ENCODE assay signal across 17 cellular contexts in the genomic region with DNA sequence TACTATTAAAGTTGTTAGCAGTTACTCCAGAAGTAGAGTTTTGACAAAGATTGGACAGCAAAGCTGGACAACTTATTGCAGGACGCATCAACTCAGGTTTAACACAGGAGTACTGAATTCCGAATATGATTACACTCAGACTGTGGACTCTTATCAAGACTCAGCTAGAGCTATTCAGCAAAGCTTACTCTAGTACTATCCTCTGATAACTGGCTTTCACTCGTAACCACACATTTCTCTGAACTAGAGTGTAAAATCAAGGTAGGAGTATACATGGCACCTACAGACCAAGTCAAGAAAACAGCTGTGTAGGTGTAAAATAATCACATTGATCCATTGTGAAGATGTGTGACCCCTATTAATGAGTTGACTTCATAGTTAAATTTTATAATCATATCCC.
DNase-seq lines count a peak whose midpoint lies in the region; ATAC-seq and TF ChIP-seq lines count a peak whose summit lies in the region.
"Had no signal": no experiment of that assay in that cellular context is flagged by ENCODE, and none has a peak within 500 bp of the region (broad histone marks: within the 10 kb centered on the region; RNA-seq: fewer than 3 reads in every experiment).

No MANE protein-coding gene starts in this region.

- no peak overlapping the region for H2BK5ac ChIP-seq in mesendoderm (ENCODE audit: low read length)

- no peaks in the 10 kb centered on the region for H3K27me3 ChIP-seq in GM23338 (ENCODE audit: insufficient read depth)
- no peaks in the 10 kb centered on the region for H3K27me3 ChIP-seq in OCI-LY3 (ENCODE audit: low read depth, low read length)
- H3K27me3 ChIP-seq in mesendoderm (ENCODE audit: insufficient read depth, low read length, poor library complexity), result no peaks in the 10 kb centered on the region
- H3K27me3 ChIP-seq: BLaER1 treated with 17β-estradiol and CSF1 and Interleukin-3, amounts not matched to agents 10 nM and 100 nM had no signal

- H4K5ac ChIP-seq in mesendoderm (ENCODE audit: low read length), result peak overlapping the region; percentile 12

- no peak overlapping the region for H3K27ac ChIP-seq in GM23338 (ENCODE audit: low read depth)
- no peak overlapping the region for H3K27ac ChIP-seq in OCI-LY3 (ENCODE audit: low read length)
- H3K27ac ChIP-seq in mesendoderm (ENCODE audit: low read depth, low read length), result no peak overlapping the region
- H3K27ac ChIP-seq: 22Rv1; A549; BLaER1 treated with 17β-estradiol and CSF1 and Interleukin-3, amounts not matched to agents 10 nM and 100 nM; C4-2B had no signal

- no peak for ATAC-seq in GM23338
- no peak for ATAC-seq in HG02623 (IDR thresholded peaks at IDR 0.05; ENCODE audit: unreplicated experiment)
- ATAC-seq: A549; CD8-positive, alpha-beta T cell had no signal

- H2BK120ac ChIP-seq in mesendoderm (ENCODE audit: low read depth, low read length), result no peak overlapping the region

- H3K27me3 Mint-ChIP-seq in GM23338 (ENCODE audit: insufficient read depth, low read depth, poor library complexity), result peaks cover 1% of the 10 kb centered on the region
- no peaks in the 10 kb centered on the region for H3K27me3 Mint-ChIP-seq in activated naive CD4-positive, alpha-beta T cell treated with anti-CD3 and anti-CD28 coated beads, Interleukin-2, amount 10 ng/mL, durations not matched to agents 7 days and 5 days
- H3K27me3 Mint-ChIP-seq: B cell; CD4-positive, alpha-beta T cell had no signal

- H3K27ac Mint-ChIP-seq in GM23338, result no peak overlapping the region
- H3K27ac Mint-ChIP-seq in activated naive CD4-positive, alpha-beta T cell treated with anti-CD3 and anti-CD28 coated beads, Interleukin-2, amount 10 ng/mL, durations not matched to agents 7 days and 5 days, result no peak overlapping the region
- H3K27ac Mint-ChIP-seq: B cell; CD4-positive, alpha-beta T cell; CD8-positive, alpha-beta T cell had no signal

- H3K36me3 Mint-ChIP-seq in GM23338 (ENCODE audit: low read depth), result no peaks in the 10 kb centered on the region
- no peaks in the 10 kb centered on the region for H3K36me3 Mint-ChIP-seq in activated naive CD4-positive, alpha-beta T cell treated with anti-CD3 and anti-CD28 coated beads, Interleukin-2, amount 10 ng/mL, durations not matched to agents 7 days and 5 days
- H3K36me3 Mint-ChIP-seq: CD8-positive, alpha-beta T cell had no signal

- H3K4me1 ChIP-seq in GM23338 (ENCODE audit: insufficient read depth) (peaks cover 9% of the 10 kb centered on the region), OCI-LY3 (ENCODE audit: low read length) (no peaks in the 10 kb centered on the region), mesendoderm (ENCODE audit: control insufficient read depth, low read depth, low read length) (no peaks in the 10 kb centered on the region)
- H3K4me1 ChIP-seq: A549, Caco-2 had no signal

- no CpG with 5 or more reads among the region's 3 CpGs for WGBS in mesendoderm (ENCODE audit: extremely low coverage, insufficient coverage, low lambda C conversion rate)

- H3K36me3 ChIP-seq in GM23338 (ENCODE audit: insufficient read depth) (no peaks in the 10 kb centered on the region), OCI-LY3 (replicated peaks; ENCODE audit: low read depth, low read length) (no peaks in the 10 kb centered on the region), mesendoderm (ENCODE audit: control insufficient read depth, insufficient read depth, low read length) (no peaks in the 10 kb centered on the region)
- H3K36me3 ChIP-seq: BLaER1 treated with 17β-estradiol and CSF1 and Interleukin-3, amounts not matched to agents 10 nM and 100 nM had no signal

- no peak overlapping the region for H3K23ac ChIP-seq in mesendoderm (ENCODE audit: low read length)

- DNase-seq in GM23338 (ENCODE audit: low spot score) (no peak), mesendoderm (no peak)
- no peak for DNase-seq in activated naive CD4-positive, alpha-beta T cell treated with anti-CD3 and anti-CD28 coated beads, Interleukin-2, amount 10 ng/mL, durations not matched to agents 7 days and 5 days
- DNase-seq: AML-193; Caco-2; Calu3; CD4-positive, alpha-beta T cell; CD8-positive, alpha-beta T cell; DMS79 treated with DMSO at 0.1 percent for 48 hours; GF-D8 had no signal

- no peaks in the 10 kb centered on the region for H4K20me1 ChIP-seq in GM23338 (replicated peaks; ENCODE audit: insufficient read depth)
- H4K20me1 ChIP-seq in OCI-LY3 (ENCODE audit: insufficient read depth, low read length), result no peaks in the 10 kb centered on the region
- H4K20me1 ChIP-seq: BLaER1 treated with 17β-estradiol and CSF1 and Interleukin-3, amounts not matched to agents 10 nM and 100 nM had no signal

- H3K4me1 Mint-ChIP-seq in GM23338, result peaks cover 4% of the 10 kb centered on the region; the same call in 1 of the 3 replicates
- no peaks in the 10 kb centered on the region for H3K4me1 Mint-ChIP-seq in activated naive CD4-positive, alpha-beta T cell treated with anti-CD3 and anti-CD28 coated beads, Interleukin-2, amount 10 ng/mL, durations not matched to agents 7 days and 5 days
- H3K4me1 Mint-ChIP-seq: B cell had no signal

- no peak overlapping the region for H3K18ac ChIP-seq in mesendoderm (ENCODE audit: low read length)

- H2BK15ac ChIP-seq in mesendoderm (replicated peaks; ENCODE audit: low read depth), result no peak overlapping the region

- H3K4me3 Mint-ChIP-seq in GM23338, result no peak overlapping the region
- H3K4me3 Mint-ChIP-seq in activated naive CD4-positive, alpha-beta T cell treated with anti-CD3 and anti-CD28 coated beads, Interleukin-2, amount 10 ng/mL, durations not matched to agents 7 days and 5 days, result no peak overlapping the region
- H3K4me3 Mint-ChIP-seq: B cell; CD4-positive, alpha-beta T cell; CD8-positive, alpha-beta T cell had no signal

- no peaks in the 10 kb centered on the region; the same call in 2 of the 3 replicates for H3K9me3 Mint-ChIP-seq in GM23338
- H3K9me3 Mint-ChIP-seq in activated naive CD4-positive, alpha-beta T cell treated with anti-CD3 and anti-CD28 coated beads, Interleukin-2, amount 10 ng/mL, durations not matched to agents 7 days and 5 days, result peaks cover 2% of the 10 kb centered on the region

- no peak overlapping the region for H3K56ac ChIP-seq in mesendoderm (ENCODE audit: low read length)

- H3K9me2 ChIP-seq in GM23338 (ENCODE audit: insufficient read depth), result no peaks in the 10 kb centered on the region; the same call in 1 of the 2 replicates

- H3K9me3 ChIP-seq in OCI-LY3 (ENCODE audit: insufficient read depth, low read length), result no peaks in the 10 kb centered on the region
- H3K9me3 ChIP-seq: A549; BLaER1 treated with 17β-estradiol and CSF1 and Interleukin-3, amounts not matched to agents 10 nM and 100 nM; Caco-2 had no signal

- H3K4me2 ChIP-seq in GM23338, result no peak overlapping the region
- H3K4me2 ChIP-seq in OCI-LY3 (ENCODE audit: low read length), result no peak overlapping the region
- no peak overlapping the region for H3K4me2 ChIP-seq in mesendoderm (ENCODE audit: low read length)
- H3K4me2 ChIP-seq: A549; BLaER1 treated with 17β-estradiol and CSF1 and Interleukin-3, amounts not matched to agents 10 nM and 100 nM had no signal

- H3K79me2 ChIP-seq in GM23338 (replicated peaks; ENCODE audit: insufficient read depth) (no peaks in the 10 kb centered on the region), OCI-LY3 (ENCODE audit: low read length) (no peaks in the 10 kb centered on the region), mesendoderm (ENCODE audit: control insufficient read depth, insufficient read depth, low read length) (no peaks in the 10 kb centered on the region)

- no peak overlapping the region for H4K8ac ChIP-seq in mesendoderm (ENCODE audit: low read depth, low read length)

- no peaks in the 10 kb centered on the region for H3F3A ChIP-seq in GM23338 (replicated peaks; ENCODE audit: low read depth)

- H2AFZ ChIP-seq in GM23338 (peak overlapping the region; percentile 30; the same call in 1 of the 2 replicates), OCI-LY3 (ENCODE audit: low read depth, low read length) (peak overlapping the region; percentile 17; the same call in 1 of the 2 replicates)

- H3K4ac ChIP-seq in mesendoderm (ENCODE audit: low read depth, low read length), result no peak overlapping the region

- no peak overlapping the region for H3K9ac ChIP-seq in OCI-LY3 (ENCODE audit: low read length)
- H3K9ac ChIP-seq in mesendoderm (ENCODE audit: low read length), result no peak overlapping the region
- H3K9ac ChIP-seq: BLaER1 treated with 17β-estradiol and CSF1 and Interleukin-3, amounts not matched to agents 10 nM and 100 nM had no signal

- H2AK5ac ChIP-seq in mesendoderm (ENCODE audit: low read length), result no peak overlapping the region

- H3K79me1 ChIP-seq in mesendoderm (ENCODE audit: low read length), result no peaks in the 10 kb centered on the region

- CTCF ChIA-PET in activated naive CD4-positive, alpha-beta T cell treated with anti-CD3 and anti-CD28 coated beads, Interleukin-2, amount 10 ng/mL, durations not matched to agents 7 days and 5 days (lab: Charles Lee), result no interaction called here

- H3K4me3 ChIP-seq in GM23338 (no peak overlapping the region), OCI-LY3 (ENCODE audit: low read length) (no peak overlapping the region), mesendoderm (ENCODE audit: low read length) (no peak overlapping the region)
- H3K4me3 ChIP-seq: A549; BLaER1 treated with 17β-estradiol and CSF1 and Interleukin-3, amounts not matched to agents 10 nM and 100 nM had no signal

- TF ChIP-seq CTCF in GM23338 (conservative IDR thresholded peaks at IDR 0.05; ENCODE audit: low read depth in 2 of 2), result no peak
- TF ChIP-seq CTCF in OCI-LY3 (IDR thresholded peaks at IDR 0.05; ENCODE audit: low read depth, low read length), result no peak

TF ChIP-seq in GM23338, 12 proteins besides CTCF, POLR2A, EP300 and RAD21 (continues in another document):
- TF ChIP-seq POLR2AphosphoS5 (IDR thresholded peaks at IDR 0.05; ENCODE audit: low read depth), result no peak
